ENCODE assay signal across 21 cellular contexts in genomic region chr10:28558186-28558585, GRCh38.
"Had no signal": no experiment of that assay in that cellular context is flagged by ENCODE, and none has a peak within 500 bp of the region (broad histone marks: within the 10 kb centered on the region; RNA-seq: fewer than 3 reads in every experiment).

No MANE protein-coding gene starts in this region.

- H3K27me3 Mint-ChIP-seq: activated naive CD8-positive, alpha-beta T cell; effector memory CD8-positive, alpha-beta T cell had no signal

- H3K4me3 ChIP-seq: adrenal gland, ascending aorta, esophagus squamous epithelium, gastrocnemius medialis, thyroid gland had no signal

- DNase-seq: activated CD4-positive, alpha-beta T cell treated with anti-CD3 and anti-CD28 coated beads, Interleukin-2, amount 50 U/mL, for 1 hour; activated CD4-positive, CD25-positive, alpha-beta regulatory T cell treated with anti-CD3 and anti-CD28 coated beads, Interleukin-2, amount 50 U/mL, for 72 hours; activated CD8-positive, alpha-beta T cell treated with anti-CD3 and anti-CD28 coated beads, Interleukin-2, amount 10 ng/mL, durations not matched to agents 7 days and 5 days; activated gamma-delta T cell treated with Interleukin-2 at 50 U/mL for 16 hours; adrenal gland; brain microvascular endothelial cell; central memory CD4-positive, alpha-beta T cell; dermis blood vessel endothelial cell; effector memory CD8-positive, alpha-beta T cell; esophagus squamous epithelium; gastrocnemius medialis; hippocampal formation; left ventricle myocardium superior; mammary epithelial cell; retina; stimulated activated CD4-positive, alpha-beta T cell treated with anti-CD3 and anti-CD28 coated beads, Interleukin-4, amount 100 ng/mL, for 24 hours; stimulated activated naive CD4-positive, alpha-beta T cell treated with Interleukin-2 at 50 U/mL for 16 hours; substantia nigra; thyroid gland had no signal

- ATAC-seq: activated CD8-positive, alpha-beta T cell treated with anti-CD3 and anti-CD28 coated beads, Interleukin-2, amount 10 ng/mL, durations not matched to agents 7 days and 5 days; effector memory CD8-positive, alpha-beta T cell; gastrocnemius medialis had no signal

- H3K27me3 ChIP-seq: adrenal gland, ascending aorta, brain microvascular endothelial cell, esophagus squamous epithelium, gastrocnemius medialis, thyroid gland had no signal

- H3K27ac ChIP-seq: adrenal gland, ascending aorta, brain microvascular endothelial cell, gastrocnemius medialis had no signal

- H3K9me3 Mint-ChIP-seq: effector memory CD8-positive, alpha-beta T cell had no signal

- H3K36me3 ChIP-seq: gastrocnemius medialis had no signal

- H3K27ac Mint-ChIP-seq: activated CD8-positive, alpha-beta T cell treated with anti-CD3 and anti-CD28 coated beads, Interleukin-2, amount 10 ng/mL, durations not matched to agents 7 days and 5 days; activated naive CD8-positive, alpha-beta T cell had no signal

- H3K4me3 Mint-ChIP-seq: activated CD8-positive, alpha-beta T cell treated with anti-CD3 and anti-CD28 coated beads, Interleukin-2, amount 10 ng/mL, durations not matched to agents 7 days and 5 days; activated naive CD8-positive, alpha-beta T cell had no signal

- H3K9me3 ChIP-seq: adrenal gland, ascending aorta, esophagus squamous epithelium, gastrocnemius medialis, thyroid gland had no signal
